In the genomic region with DNA sequence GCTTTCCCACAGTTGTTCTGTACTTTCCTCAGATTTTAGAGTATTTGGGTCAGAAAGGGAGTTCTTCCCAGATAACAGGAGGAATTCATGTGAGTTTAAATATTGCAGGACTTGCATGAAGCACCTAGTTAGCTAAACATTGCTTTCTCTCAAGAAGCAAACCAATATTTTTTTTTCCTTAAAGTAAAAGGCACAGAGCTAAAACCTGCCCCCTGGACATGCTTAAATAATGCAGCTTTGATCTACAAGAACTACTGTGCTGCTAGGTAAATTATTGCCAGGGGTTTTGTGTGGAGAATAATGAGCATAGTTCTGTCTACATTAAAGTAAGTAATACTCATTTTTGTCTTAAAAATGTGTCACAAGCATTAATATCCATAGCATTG, we compare ENCODE assay signal across 13 cellular contexts. TPM values are rescaled to one million over a fixed set of nuclear protein-coding genes. Genes with fewer than 3 reads are reported as not detected.
A peak's percentile ranks its signal among the peaks of the same experiment; 100 is the strongest.
DNase-seq lines count a peak whose midpoint lies in the region; TF ChIP-seq lines count a peak whose summit lies in the region.
"Had no signal": no experiment of that assay in that cellular context is flagged by ENCODE, and none has a peak within 500 bp of the region (broad histone marks: within the 10 kb centered on the region; RNA-seq: fewer than 3 reads in every experiment).

No MANE protein-coding gene starts in this region.

- in situ Hi-C loops in mammary epithelial cell (cut with MboI; ENCODE audit: low sequenced_read_pairs in 2 of 2): no loop called here

- H3K9ac ChIP-seq in mammary epithelial cell (ENCODE audit: insufficient read depth, low read length): peak overlapping the region; percentile 33

- H3K9me3 Mint-ChIP-seq in HFFc6: no peaks in the 10 kb centered on the region
- H3K9me3 Mint-ChIP-seq: activated naive CD8-positive, alpha-beta T cell treated with anti-CD3 and anti-CD28 coated beads, Interleukin-2, amount 50 U/mL, for 24 hours had no signal

- peaks cover 5% of the 10 kb centered on the region for H3K27me3 Mint-ChIP-seq in HFFc6 (ENCODE audit: insufficient read depth)

- H3K4me2 ChIP-seq in mammary epithelial cell (ENCODE audit: insufficient read depth, low read depth, low read length): peak overlapping the region; percentile 95

- DNase-seq in HFFc6: no peak
- no peak for DNase-seq in mammary epithelial cell
- no peak for DNase-seq in lower leg skin (ENCODE audit: low spot score in 2 of 2)
- DNase-seq in hepatic stellate cell (ENCODE audit: low spot score): no peak
- no peak for DNase-seq in NCI-H2227 treated with DMSO at 0.1 percent for 48 hours (lab: John Stamatoyannopoulos, UW)
- DNase-seq in prostate gland (ENCODE audit: low spot score): no peak
- no peak for DNase-seq in stimulated activated CD4-positive, alpha-beta T cell treated with anti-CD3 and anti-CD28 coated beads, Interleukin-4, amount 100 ng/mL, for 4 hours
- DNase-seq: activated naive CD8-positive, alpha-beta T cell treated with anti-CD3 and anti-CD28 coated beads, Interleukin-2, amount 50 U/mL, for 24 hours; islet precursor cell; NK-92 treated with Interleukin-12 subunit alpha and Interleukin-12 subunit beta, amount 100 ng/mL, for 24 hours; T-helper 2 cell had no signal

- no peaks in the 10 kb centered on the region for H4K20me1 ChIP-seq in mammary epithelial cell (ENCODE audit: insufficient read depth, low read length)

- H3K27ac Mint-ChIP-seq in HFFc6: no peak overlapping the region
- H3K27ac Mint-ChIP-seq: activated naive CD8-positive, alpha-beta T cell treated with anti-CD3 and anti-CD28 coated beads, Interleukin-2, amount 50 U/mL, for 24 hours had no signal

- intact Hi-C loops in mammary epithelial cell (cut with micrococcal nuclease) (no loop called here), lower leg skin (cut with DNase I; ENCODE audit: low total_unique reads) (no loop called here), prostate gland (cut with DNase I) (no loop called here)

- no peaks in the 10 kb centered on the region for H3K36me3 ChIP-seq in mammary epithelial cell (ENCODE audit: insufficient read depth, low read length)
- no peaks in the 10 kb centered on the region for H3K36me3 ChIP-seq in prostate gland

- peak overlapping the region; percentile 75; the same call in 1 of the 2 replicates for H3K4me3 Mint-ChIP-seq in HFFc6
- H3K4me3 Mint-ChIP-seq: activated naive CD8-positive, alpha-beta T cell treated with anti-CD3 and anti-CD28 coated beads, Interleukin-2, amount 50 U/mL, for 24 hours had no signal

- no peaks in the 10 kb centered on the region for H3K79me2 ChIP-seq in mammary epithelial cell (ENCODE audit: insufficient read depth, low read length)

- TF ChIP-seq POLR2A in lower leg skin (IDR thresholded peaks at IDR 0.05): no peak
- TF ChIP-seq POLR2A in prostate gland (IDR thresholded peaks at IDR 0.05): no peak

- no peaks in the 10 kb centered on the region for H3K27me3 ChIP-seq in mammary epithelial cell (ENCODE audit: insufficient read depth, low read length)
- H3K27me3 ChIP-seq in prostate gland (replicated peaks; ENCODE audit: insufficient read depth): no peaks in the 10 kb centered on the region

- TF ChIP-seq CTCF in HFFc6 (IDR thresholded peaks at IDR 0.05) (no peak), mammary epithelial cell (conservative IDR thresholded peaks at IDR 0.05 in 1 of 2, IDR thresholded peaks at IDR 0.05 in 1 of 2; ENCODE audit: extremely low read depth in 1 of 2, insufficient read depth in 1 of 2, low read depth in 1 of 2, low read length in 2 of 2) (no peak), lower leg skin (IDR thresholded peaks at IDR 0.05) (no peak), prostate gland (IDR thresholded peaks at IDR 0.05) (no peak)

- peak overlapping the region; percentile 97 for H2AFZ ChIP-seq in mammary epithelial cell (ENCODE audit: low read depth, low read length)

- BruUV-seq in mammary epithelial cell (replicated peaks; lab: Mats Ljungman, UMichigan): no TSS peak

- H3K27ac ChIP-seq in mammary epithelial cell (ENCODE audit: insufficient read depth, low read depth, low read length) (peak overlapping the region; percentile 64), skin epidermis (peak overlapping the region in 15 of 21 experiments; percentile 15 to 74 (median 46)), prostate gland (peak overlapping the region in 1 of 2 donors; percentile 16)

- CTCF ChIA-PET in mammary epithelial cell (lab: Charles Lee; ENCODE audit: low non-redundant PET): interaction anchor here (0.6 kb wide), 1 partner anchor 278 kb away, joined by 5 read pairs; no protein-coding TSS in a partner anchor

- H3K36me3 Mint-ChIP-seq in HFFc6 (ENCODE audit: low read depth): no peaks in the 10 kb centered on the region

- dilution Hi-C loops in mammary epithelial cell (cut with HindIII; ENCODE audit: low sequenced_read_pairs): no loop called here

- no peaks in the 10 kb centered on the region; the same call in 1 of the 2 replicates for H3K4me1 Mint-ChIP-seq in HFFc6 (ENCODE audit: low read depth)

- H3K4me1 ChIP-seq in mammary epithelial cell (ENCODE audit: insufficient read depth, low read length) (peaks cover 18% of the 10 kb centered on the region), prostate gland (replicated peaks) (no peaks in the 10 kb centered on the region)

- no peaks in the 10 kb centered on the region for H3K9me3 ChIP-seq in mammary epithelial cell (replicated peaks; ENCODE audit: insufficient read depth, low read length)
- H3K9me3 ChIP-seq in prostate gland: no peaks in the 10 kb centered on the region

- H3K4me3 ChIP-seq in mammary epithelial cell (replicated peaks in 1 of 3; ENCODE audit: insufficient read depth in 1 of 3, low read depth in 2 of 3, low read length in 3 of 3) (peak overlapping the region; percentile 24 to 60 (median 54)), lower leg skin (ENCODE audit: low read depth, poor library complexity, severe bottlenecking) (peak overlapping the region; percentile 3), skin epidermis (peak overlapping the region in 4 of 7 experiments; percentile 5 to 29 (median 16)), prostate gland (no peak overlapping the region)

RNA-seq across cellular contexts. Expression of gene SOSTDC1, which starts 0.5 kb away (rescaled TPM):
- total RNA-seq in HFFc6 (2021; fragmentation: NEBNext Ultra II Directional; extraction: Animal tissue kit (Norgen Biotek cat#: 25700)): not detected
- 10 to 100 TPM in 1 of 2 donors, under 1 TPM in 1; 0.73 to 40.0 TPM for total RNA-seq in mammary epithelial cell
- polyA plus RNA-seq in mammary epithelial cell: 1.5 TPM
- polyA minus RNA-seq in mammary epithelial cell: not detected
- 10 to 100 TPM; 13.6 to 66.5 (median 24.0) TPM for total RNA-seq in lower leg skin
- 1 to 10 TPM; 2.3 to 3.0 TPM for total RNA-seq in prostate gland
- total RNA-seq: HT1080 had no signal

RNA-seq across cellular contexts. Expression of gene CRPPA, which starts 44.7 kb away (rescaled TPM):
- total RNA-seq in HFFc6 (2021; fragmentation: NEBNext Ultra II Directional; extraction: Animal tissue kit (Norgen Biotek cat#: 25700)): 1 to 10 TPM; 2.3 to 3.1 (median 2.5) TPM
- total RNA-seq in mammary epithelial cell (1 to 10 TPM; 1.0 to 4.5 TPM), lower leg skin (1 to 10 TPM in 3 of 4 donors, under 1 TPM in 1; 0.51 to 2.3 (median 1.5) TPM), prostate gland (1 to 10 TPM; 1.6 to 3.7 TPM)
- polyA plus RNA-seq in mammary epithelial cell: 0.34 TPM
- polyA minus RNA-seq in mammary epithelial cell: not detected

Comparison
In these comparisons a context has a peak if more than half of its experiments do, and no peak if none do; other contexts are left out.
1. H3K4me3 ChIP-seq: peak in mammary epithelial cell (3 of 3), lower leg skin (single experiment) and skin epidermis (4 of 7); none in prostate gland (0 of 2).